In the genomic region with DNA sequence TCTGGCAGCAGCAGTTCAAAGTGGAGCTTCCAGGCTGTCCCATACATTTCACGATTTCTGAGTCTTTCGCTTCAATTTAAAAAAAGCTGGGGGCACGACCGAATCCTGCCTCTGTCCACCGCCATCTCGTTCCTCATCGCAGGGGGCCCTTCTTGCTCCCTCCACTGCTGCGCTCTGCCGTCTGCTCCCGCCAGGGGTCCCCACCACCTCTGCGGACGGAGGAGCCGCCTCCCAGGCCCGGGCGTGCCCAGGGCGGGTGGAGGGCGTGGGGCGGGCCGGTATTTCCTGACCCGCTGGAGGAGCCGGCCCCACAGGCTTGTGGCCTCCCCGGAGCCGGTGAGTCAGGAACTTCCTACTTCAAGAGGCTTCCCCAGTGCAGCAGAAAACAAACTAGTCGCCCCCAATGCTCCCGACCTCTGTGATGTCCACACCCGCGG, we compare ENCODE assay signal across 8 cellular contexts. TPM values are rescaled to one million over a fixed set of nuclear protein-coding genes. Genes with fewer than 3 reads are reported as not detected.
DNase-seq lines count a peak whose midpoint lies in the region; ATAC-seq and TF ChIP-seq lines count a peak whose summit lies in the region.

No MANE protein-coding gene starts in this region.

- peak overlapping the region; percentile 61 for H3K9ac ChIP-seq in mucosa of stomach (ENCODE audit: low read length)

- no peaks in the 10 kb centered on the region for H3K9me3 ChIP-seq in mucosa of stomach (ENCODE audit: control insufficient read depth, low read length)

- H3K4me3 ChIP-seq in HL-60 (replicated peaks; ENCODE audit: insufficient read depth, low read length) (peak overlapping the region; percentile 44), mucosa of stomach (ENCODE audit: low read length) (peak overlapping the region; percentile 34)

- peak; percentile 29 for ATAC-seq in GM18498 (IDR thresholded peaks at IDR 0.05; ENCODE audit: unreplicated experiment)

- peak overlapping the region; percentile 94 for H3K27ac ChIP-seq in HL-60 (replicated peaks)

- peak; percentile 76 for TF ChIP-seq CTCF in HL-60 (IDR thresholded peaks at IDR 0.05; ENCODE audit: insufficient read depth, low read length)

- no peaks in the 10 kb centered on the region for H3K27me3 ChIP-seq in HL-60 (ENCODE audit: insufficient read depth, poor library complexity, severe bottlenecking)
- H3K27me3 ChIP-seq in mucosa of stomach (ENCODE audit: control insufficient read depth, insufficient read depth, low read length): no peaks in the 10 kb centered on the region

- peak; percentile 73 for DNase-seq in A172 (ENCODE audit: low spot score)
- peak; percentile 81 to 97 for DNase-seq in HL-60 (ENCODE audit: low read depth in 1 of 2, low spot score in 1 of 2)
- DNase-seq in OCI-M1 (lab: John Stamatoyannopoulos, UW): peak; percentile 95
- DNase-seq in activated T-cell treated with anti-CD3 and anti-CD28 coated beads for 48 hours (ENCODE audit: low read depth): peak; percentile 94
- DNase-seq in erythroblast (lab: John Stamatoyannopoulos, UW): peak; percentile 92 to 95
- DNase-seq in stimulated activated CD8-positive, alpha-beta memory T cell treated with anti-CD3 and anti-CD28 coated beads, Interleukin-4, amount 100 ng/mL, for 24 hours (ENCODE audit: low read depth): peak; percentile 91

- H3K36me3 ChIP-seq in mucosa of stomach (ENCODE audit: control insufficient read depth, insufficient read depth, low read length): peaks cover 4% of the 10 kb centered on the region

- H3K4me1 ChIP-seq in mucosa of stomach (ENCODE audit: control insufficient read depth, insufficient read depth, low read length): peaks cover 28% of the 10 kb centered on the region

- TF ChIP-seq POLR2A in erythroblast (IDR thresholded peaks at IDR 0.05; ENCODE audit: low read length): peak; percentile 55

RNA-seq across cellular contexts. Expression of a gene that starts 50.4 kb away (rescaled TPM):
- 4.5 and 7.0 TPM in 2 replicates for total RNA-seq in A172 (2014; rRNA removed; shearing (Covaris generic))

RNA-seq across cellular contexts. Expression of a gene that starts 50.6 kb away (rescaled TPM):
- 71.9 and 75.3 TPM in 2 replicates for total RNA-seq in A172 (2014; rRNA removed; shearing (Covaris generic))

Comparison
In these comparisons a context has a peak if more than half of its experiments do, and no peak if none do; other contexts are left out.
1. Peak in every context shown above with its lines: DNase-seq, ATAC-seq, H3K4me3 ChIP-seq and H3K27ac ChIP-seq.